1 cellular context compared by ENCODE assay signal in genomic region chr2:20584045-20584636, GRCh38.
TF ChIP-seq lines count a peak whose summit lies in the region.

No MANE protein-coding gene starts in this region.

TF ChIP-seq in HepG2, 621 proteins besides CTCF, POLR2A, EP300 and RAD21 (continued from another document and continues in another):
- TF ChIP-seq, protein P1, sequence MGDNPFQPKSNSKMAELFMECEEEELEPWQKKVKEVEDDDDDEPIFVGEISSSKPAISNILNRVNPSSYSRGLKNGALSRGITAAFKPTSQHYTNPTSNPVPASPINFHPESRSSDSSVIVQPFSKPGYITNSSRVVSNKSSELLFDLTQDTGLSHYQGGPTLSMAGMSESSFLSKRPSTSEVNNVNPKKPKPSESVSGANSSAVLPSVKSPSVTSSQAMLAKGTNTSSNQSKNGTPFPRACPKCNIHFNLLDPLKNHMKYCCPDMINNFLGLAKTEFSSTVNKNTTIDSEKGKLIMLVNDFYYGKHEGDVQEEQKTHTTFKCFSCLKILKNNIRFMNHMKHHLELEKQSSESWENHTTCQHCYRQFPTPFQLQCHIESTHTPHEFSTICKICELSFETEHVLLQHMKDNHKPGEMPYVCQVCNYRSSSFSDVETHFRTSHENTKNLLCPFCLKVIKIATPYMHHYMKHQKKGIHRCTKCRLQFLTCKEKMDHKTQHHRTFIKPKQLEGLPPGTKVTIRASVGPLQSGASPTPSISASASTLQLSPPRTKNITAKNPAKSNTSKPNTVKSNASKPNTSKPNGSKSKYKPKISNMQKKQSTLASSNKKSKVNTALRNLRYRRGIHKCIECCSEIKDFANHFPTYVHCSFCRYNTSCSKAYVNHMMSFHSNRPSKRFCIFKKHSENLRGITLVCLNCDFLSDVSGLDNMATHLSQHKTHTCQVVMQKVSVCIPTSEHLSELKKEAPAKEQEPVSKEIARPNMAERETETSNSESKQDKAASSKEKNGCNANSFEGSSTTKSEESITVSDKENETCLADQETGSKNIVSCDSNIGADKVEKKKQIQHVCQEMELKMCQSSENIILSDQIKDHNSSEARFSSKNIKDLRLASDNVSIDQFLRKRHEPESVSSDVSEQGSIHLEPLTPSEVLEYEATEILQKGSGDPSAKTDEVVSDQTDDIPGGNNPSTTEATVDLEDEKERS (CRISPR knock-in tag; IDR thresholded peaks at IDR 0.05) = 0 out of 2 replicates have a peak, but pooled peaks have one; percentile 20
- 0 out of 2 replicates have a peak, but pooled peaks have one; percentile 8 for TF ChIP-seq HOXA5 (CRISPR knock-in tag; IDR thresholded peaks at IDR 0.05)
- TF ChIP-seq GLI4 (CRISPR knock-in tag; IDR thresholded peaks at IDR 0.05; ENCODE audit: borderline replicate concordance) = no peak
- 0 out of 2 replicates have a peak, but pooled peaks have one; percentile 19 for TF ChIP-seq ZNF704 (CRISPR knock-in tag; IDR thresholded peaks at IDR 0.05; ENCODE audit: borderline replicate concordance)
- no peak for TF ChIP-seq ZKSCAN5 (CRISPR knock-in tag; IDR thresholded peaks at IDR 0.05)
- TF ChIP-seq ZBTB38 (CRISPR knock-in tag; IDR thresholded peaks at IDR 0.05) = peak; percentile 20; the same call in 1 of the 2 replicates
- peak; percentile 19 for TF ChIP-seq RBM39 (IDR thresholded peaks at IDR 0.05; ENCODE audit: low read depth, low read length, poor library complexity, severe bottlenecking)
- TF ChIP-seq EEA1 (CRISPR knock-in tag; IDR thresholded peaks at IDR 0.05; ENCODE audit: borderline replicate concordance) = peak; percentile 58; the same call in 1 of the 2 replicates
- no peak for TF ChIP-seq TCF7 (IDR thresholded peaks at IDR 0.05; ENCODE audit: low read depth)
- TF ChIP-seq HIC2 (CRISPR knock-in tag; IDR thresholded peaks at IDR 0.05; ENCODE audit: low read depth) = 0 out of 2 replicates have a peak, but pooled peaks have one; percentile 61
- no peak for TF ChIP-seq ISL2 (CRISPR knock-in tag; IDR thresholded peaks at IDR 0.05)
- peak; percentile 49; the same call in 1 of the 2 replicates for TF ChIP-seq ZNF292 (CRISPR knock-in tag; IDR thresholded peaks at IDR 0.05; ENCODE audit: borderline replicate concordance, low read depth)
- TF ChIP-seq ZNF569 (CRISPR knock-in tag; IDR thresholded peaks at IDR 0.05; ENCODE audit: borderline replicate concordance) = no peak
- TF ChIP-seq, protein P2, sequence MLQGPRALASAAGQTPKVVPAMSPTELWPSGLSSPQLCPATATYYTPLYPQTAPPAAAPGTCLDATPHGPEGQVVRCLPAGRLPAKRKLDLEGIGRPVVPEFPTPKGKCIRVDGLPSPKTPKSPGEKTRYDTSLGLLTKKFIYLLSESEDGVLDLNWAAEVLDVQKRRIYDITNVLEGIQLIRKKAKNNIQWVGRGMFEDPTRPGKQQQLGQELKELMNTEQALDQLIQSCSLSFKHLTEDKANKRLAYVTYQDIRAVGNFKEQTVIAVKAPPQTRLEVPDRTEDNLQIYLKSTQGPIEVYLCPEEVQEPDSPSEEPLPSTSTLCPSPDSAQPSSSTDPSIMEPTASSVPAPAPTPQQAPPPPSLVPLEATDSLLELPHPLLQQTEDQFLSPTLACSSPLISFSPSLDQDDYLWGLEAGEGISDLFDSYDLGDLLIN (CRISPR knock-in tag; IDR thresholded peaks at IDR 0.05; ENCODE audit: borderline replicate concordance) = no peak
- TF ChIP-seq GTF3A (CRISPR knock-in tag; conservative IDR thresholded peaks at IDR 0.05) = 0 out of 2 replicates have a peak, but pooled peaks have one; percentile 31
- TF ChIP-seq ZBTB2 (CRISPR knock-in tag; IDR thresholded peaks at IDR 0.05; ENCODE audit: low read depth) = peak; percentile 24; the same call in 1 of the 2 replicates
- 0 out of 2 replicates have a peak, but pooled peaks have one; percentile 55 for TF ChIP-seq ZNF160 (CRISPR knock-in tag; IDR thresholded peaks at IDR 0.05)
- TF ChIP-seq ZNF678 (CRISPR knock-in tag; IDR thresholded peaks at IDR 0.05) = no peak
- TF ChIP-seq ZNF670 (CRISPR knock-in tag; IDR thresholded peaks at IDR 0.05; ENCODE audit: borderline replicate concordance) = peak; percentile 66; the same call in 1 of the 2 replicates
- 0 out of 2 replicates have a peak, but pooled peaks have one; percentile 8 for TF ChIP-seq ZNF225 (CRISPR knock-in tag; IDR thresholded peaks at IDR 0.05)
- no peak for TF ChIP-seq NFE2L2 (IDR thresholded peaks at IDR 0.05; ENCODE audit: low read length)
- TF ChIP-seq, protein P3, sequence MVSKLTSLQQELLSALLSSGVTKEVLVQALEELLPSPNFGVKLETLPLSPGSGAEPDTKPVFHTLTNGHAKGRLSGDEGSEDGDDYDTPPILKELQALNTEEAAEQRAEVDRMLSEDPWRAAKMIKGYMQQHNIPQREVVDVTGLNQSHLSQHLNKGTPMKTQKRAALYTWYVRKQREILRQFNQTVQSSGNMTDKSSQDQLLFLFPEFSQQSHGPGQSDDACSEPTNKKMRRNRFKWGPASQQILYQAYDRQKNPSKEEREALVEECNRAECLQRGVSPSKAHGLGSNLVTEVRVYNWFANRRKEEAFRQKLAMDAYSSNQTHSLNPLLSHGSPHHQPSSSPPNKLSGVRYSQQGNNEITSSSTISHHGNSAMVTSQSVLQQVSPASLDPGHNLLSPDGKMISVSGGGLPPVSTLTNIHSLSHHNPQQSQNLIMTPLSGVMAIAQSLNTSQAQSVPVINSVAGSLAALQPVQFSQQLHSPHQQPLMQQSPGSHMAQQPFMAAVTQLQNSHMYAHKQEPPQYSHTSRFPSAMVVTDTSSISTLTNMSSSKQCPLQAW (CRISPR knock-in tag; IDR thresholded peaks at IDR 0.05) = peak; percentile 82; the same call in 1 of the 2 replicates
- peak; percentile 67; the same call in 1 of the 2 replicates for TF ChIP-seq POGZ (CRISPR knock-in tag; IDR thresholded peaks at IDR 0.05)
- TF ChIP-seq NR0B2 (CRISPR knock-in tag; IDR thresholded peaks at IDR 0.05) = peak; percentile 35; the same call in 1 of the 2 replicates
- 0 out of 2 replicates have a peak, but pooled peaks have one; percentile 41 for TF ChIP-seq TBX2 (CRISPR knock-in tag; IDR thresholded peaks at IDR 0.05; ENCODE audit: borderline replicate concordance)
- no peak for TF ChIP-seq NBN (conservative IDR thresholded peaks at IDR 0.05)
- peak; percentile 78; the same call in 1 of the 2 replicates for TF ChIP-seq ZNF253 (CRISPR knock-in tag; IDR thresholded peaks at IDR 0.05; ENCODE audit: borderline replicate concordance)
- TF ChIP-seq ZNF878 (CRISPR knock-in tag; IDR thresholded peaks at IDR 0.05) = 0 out of 2 replicates have a peak, but pooled peaks have one; percentile 14
- TF ChIP-seq ZBTB20 (CRISPR knock-in tag; IDR thresholded peaks at IDR 0.05; ENCODE audit: borderline replicate concordance, low read depth) = peak; percentile 36; the same call in 1 of the 2 replicates
- no peak for TF ChIP-seq CBFB (CRISPR knock-in tag; IDR thresholded peaks at IDR 0.05)
- TF ChIP-seq, protein P4, sequence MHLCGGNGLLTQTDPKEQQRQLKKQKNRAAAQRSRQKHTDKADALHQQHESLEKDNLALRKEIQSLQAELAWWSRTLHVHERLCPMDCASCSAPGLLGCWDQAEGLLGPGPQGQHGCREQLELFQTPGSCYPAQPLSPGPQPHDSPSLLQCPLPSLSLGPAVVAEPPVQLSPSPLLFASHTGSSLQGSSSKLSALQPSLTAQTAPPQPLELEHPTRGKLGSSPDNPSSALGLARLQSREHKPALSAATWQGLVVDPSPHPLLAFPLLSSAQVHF (CRISPR knock-in tag; IDR thresholded peaks at IDR 0.05) = peak; percentile 78; the same call in 1 of the 2 replicates
- 0 out of 2 replicates have a peak, but pooled peaks have one; percentile 34 for TF ChIP-seq PAF1 (CRISPR knock-in tag; IDR thresholded peaks at IDR 0.05)
- TF ChIP-seq, protein P5, sequence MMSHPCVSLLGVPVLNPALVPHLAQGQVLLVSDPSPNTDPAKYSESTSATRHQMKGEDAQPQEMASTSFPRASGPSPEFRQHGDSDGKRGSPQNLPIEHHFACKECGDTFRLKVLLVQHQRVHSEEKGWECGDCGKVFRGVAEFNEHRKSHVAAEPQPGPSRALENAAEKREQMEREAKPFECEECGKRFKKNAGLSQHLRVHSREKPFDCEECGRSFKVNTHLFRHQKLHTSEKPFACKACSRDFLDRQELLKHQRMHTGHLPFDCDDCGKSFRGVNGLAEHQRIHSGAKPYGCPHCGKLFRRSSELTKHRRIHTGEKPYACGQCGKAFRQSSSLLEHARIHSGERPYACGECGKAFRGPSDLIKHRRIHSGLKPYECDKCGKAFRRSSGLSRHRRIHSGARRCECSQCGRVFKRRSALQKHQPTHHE (CRISPR knock-in tag; IDR thresholded peaks at IDR 0.05; ENCODE audit: borderline replicate concordance) = peak; percentile 72
- peak; percentile 75; the same call in 1 of the 2 replicates for TF ChIP-seq ZNF274 (CRISPR knock-in tag; IDR thresholded peaks at IDR 0.05)
- TF ChIP-seq ELF3 (CRISPR knock-in tag; IDR thresholded peaks at IDR 0.05) = no peak
- 0 out of 2 replicates have a peak, but pooled peaks have one; percentile 23 for TF ChIP-seq POLR2AphosphoS2 (IDR thresholded peaks at IDR 0.05; ENCODE audit: low read depth, low read length)
- TF ChIP-seq ZNF558 (CRISPR knock-in tag; IDR thresholded peaks at IDR 0.05; ENCODE audit: borderline replicate concordance) = peak; percentile 86
- TF ChIP-seq ZBTB26 (CRISPR knock-in tag; IDR thresholded peaks at IDR 0.05; ENCODE audit: borderline replicate concordance) = 0 out of 2 replicates have a peak, but pooled peaks have one; percentile 52
- TF ChIP-seq, protein P6, sequence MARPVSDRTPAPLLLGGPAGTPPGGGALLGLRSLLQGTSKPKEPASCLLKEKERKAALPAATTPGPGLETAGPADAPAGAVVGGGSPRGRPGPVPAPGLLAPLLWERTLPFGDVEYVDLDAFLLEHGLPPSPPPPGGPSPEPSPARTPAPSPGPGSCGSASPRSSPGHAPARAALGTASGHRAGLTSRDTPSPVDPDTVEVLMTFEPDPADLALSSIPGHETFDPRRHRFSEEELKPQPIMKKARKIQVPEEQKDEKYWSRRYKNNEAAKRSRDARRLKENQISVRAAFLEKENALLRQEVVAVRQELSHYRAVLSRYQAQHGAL (CRISPR knock-in tag; IDR thresholded peaks at IDR 0.05; ENCODE audit: not compliant biosample characterization) = no peak
- TF ChIP-seq, protein P7, sequence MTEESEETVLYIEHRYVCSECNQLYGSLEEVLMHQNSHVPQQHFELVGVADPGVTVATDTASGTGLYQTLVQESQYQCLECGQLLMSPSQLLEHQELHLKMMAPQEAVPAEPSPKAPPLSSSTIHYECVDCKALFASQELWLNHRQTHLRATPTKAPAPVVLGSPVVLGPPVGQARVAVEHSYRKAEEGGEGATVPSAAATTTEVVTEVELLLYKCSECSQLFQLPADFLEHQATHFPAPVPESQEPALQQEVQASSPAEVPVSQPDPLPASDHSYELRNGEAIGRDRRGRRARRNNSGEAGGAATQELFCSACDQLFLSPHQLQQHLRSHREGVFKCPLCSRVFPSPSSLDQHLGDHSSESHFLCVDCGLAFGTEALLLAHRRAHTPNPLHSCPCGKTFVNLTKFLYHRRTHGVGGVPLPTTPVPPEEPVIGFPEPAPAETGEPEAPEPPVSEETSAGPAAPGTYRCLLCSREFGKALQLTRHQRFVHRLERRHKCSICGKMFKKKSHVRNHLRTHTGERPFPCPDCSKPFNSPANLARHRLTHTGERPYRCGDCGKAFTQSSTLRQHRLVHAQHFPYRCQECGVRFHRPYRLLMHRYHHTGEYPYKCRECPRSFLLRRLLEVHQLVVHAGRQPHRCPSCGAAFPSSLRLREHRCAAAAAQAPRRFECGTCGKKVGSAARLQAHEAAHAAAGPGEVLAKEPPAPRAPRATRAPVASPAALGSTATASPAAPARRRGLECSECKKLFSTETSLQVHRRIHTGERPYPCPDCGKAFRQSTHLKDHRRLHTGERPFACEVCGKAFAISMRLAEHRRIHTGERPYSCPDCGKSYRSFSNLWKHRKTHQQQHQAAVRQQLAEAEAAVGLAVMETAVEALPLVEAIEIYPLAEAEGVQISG (CRISPR knock-in tag; IDR thresholded peaks at IDR 0.05) = 0 out of 2 replicates have a peak, but pooled peaks have one; percentile 3
